Comparison of ENCODE assay signal across 12 cellular contexts in the genomic region with DNA sequence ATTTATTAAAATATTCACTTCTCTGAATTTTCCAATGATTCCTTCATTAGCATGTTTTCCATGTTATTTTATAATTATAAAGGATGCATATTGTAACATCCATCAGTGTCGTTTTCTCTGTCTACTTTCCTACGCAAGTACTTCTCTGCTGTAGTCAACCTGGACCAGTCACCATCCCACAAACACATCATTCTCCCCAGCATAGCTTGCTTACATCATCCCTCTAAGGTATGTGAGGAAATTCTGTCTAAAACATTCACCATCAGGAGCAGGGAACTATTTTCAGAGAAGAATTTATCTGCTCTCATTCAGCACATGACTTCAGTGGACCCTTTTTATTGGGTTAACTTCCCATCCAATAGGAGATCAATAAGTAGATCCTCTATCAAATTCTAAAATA.
"Had no signal": no experiment of that assay in that cellular context is flagged by ENCODE, and none has a peak within 500 bp of the region (broad histone marks: within the 10 kb centered on the region; RNA-seq: fewer than 3 reads in every experiment).

No MANE protein-coding gene starts in this region.

- H3K36me3 Mint-ChIP-seq: stimulated activated naive B cell treated with anti-CD40 and anti-IgM and Interleukin-4, amounts not matched to agents 10 μg/mL and 1 μg/mL and 100 μg/mL, for 72 hours had no signal

- H3K4me3 Mint-ChIP-seq: endodermal cell; nephron progenitor cell; stimulated activated naive B cell treated with anti-CD40 and anti-IgM and Interleukin-4, amounts not matched to agents 10 μg/mL and 1 μg/mL and 100 μg/mL, for 72 hours had no signal

- H3K27me3 Mint-ChIP-seq: stimulated activated naive B cell treated with anti-CD40 and anti-IgM and Interleukin-4, amounts not matched to agents 10 μg/mL and 1 μg/mL and 100 μg/mL, for 72 hours had no signal

- DNase-seq: activated CD4-positive, alpha-beta T cell treated with anti-CD3 and anti-CD28 coated beads, Interleukin-2, amount 50 U/mL, for 1 hour; activated CD4-positive, CD25-positive, alpha-beta regulatory T cell treated with anti-CD3 and anti-CD28 coated beads, Interleukin-2, amount 50 U/mL, for 72 hours; activated CD8-positive, alpha-beta memory T cell treated with anti-CD3 and anti-CD28 coated beads, Interleukin-2, amount 50 U/mL, for 48 hours; activated effector memory CD4-positive, alpha-beta T cell treated with Interleukin-2 at 50 U/mL for 16 hours; activated naive CD4-positive, alpha-beta T cell treated with anti-CD3 and anti-CD28 coated beads, Interleukin-2, amount 50 U/mL, for 16 hours; activated T-cell treated with anti-CD3 and anti-CD28 coated beads, Interleukin-2, amount 50 U/mL, for 48 hours; left ventricle myocardium inferior; nephron progenitor cell; sigmoid colon; stimulated activated naive B cell treated with anti-CD40 and anti-IgM and Interleukin-4, amounts not matched to agents 10 μg/mL and 1 μg/mL and 100 μg/mL, for 72 hours; upper lobe of right lung had no signal

- ATAC-seq: stimulated activated naive B cell treated with anti-CD40 and anti-IgM and Interleukin-4, amounts not matched to agents 10 μg/mL and 1 μg/mL and 100 μg/mL, for 72 hours had no signal

- H3K4me1 Mint-ChIP-seq: nephron progenitor cell; stimulated activated naive B cell treated with anti-CD40 and anti-IgM and Interleukin-4, amounts not matched to agents 10 μg/mL and 1 μg/mL and 100 μg/mL, for 72 hours had no signal

- H3K9me3 Mint-ChIP-seq: endodermal cell; nephron progenitor cell; stimulated activated naive B cell treated with anti-CD40 and anti-IgM and Interleukin-4, amounts not matched to agents 10 μg/mL and 1 μg/mL and 100 μg/mL, for 72 hours had no signal

- H3K27ac Mint-ChIP-seq: endodermal cell; nephron progenitor cell; stimulated activated naive B cell treated with anti-CD40 and anti-IgM and Interleukin-4, amounts not matched to agents 10 μg/mL and 1 μg/mL and 100 μg/mL, for 72 hours had no signal
